In the genomic region with DNA sequence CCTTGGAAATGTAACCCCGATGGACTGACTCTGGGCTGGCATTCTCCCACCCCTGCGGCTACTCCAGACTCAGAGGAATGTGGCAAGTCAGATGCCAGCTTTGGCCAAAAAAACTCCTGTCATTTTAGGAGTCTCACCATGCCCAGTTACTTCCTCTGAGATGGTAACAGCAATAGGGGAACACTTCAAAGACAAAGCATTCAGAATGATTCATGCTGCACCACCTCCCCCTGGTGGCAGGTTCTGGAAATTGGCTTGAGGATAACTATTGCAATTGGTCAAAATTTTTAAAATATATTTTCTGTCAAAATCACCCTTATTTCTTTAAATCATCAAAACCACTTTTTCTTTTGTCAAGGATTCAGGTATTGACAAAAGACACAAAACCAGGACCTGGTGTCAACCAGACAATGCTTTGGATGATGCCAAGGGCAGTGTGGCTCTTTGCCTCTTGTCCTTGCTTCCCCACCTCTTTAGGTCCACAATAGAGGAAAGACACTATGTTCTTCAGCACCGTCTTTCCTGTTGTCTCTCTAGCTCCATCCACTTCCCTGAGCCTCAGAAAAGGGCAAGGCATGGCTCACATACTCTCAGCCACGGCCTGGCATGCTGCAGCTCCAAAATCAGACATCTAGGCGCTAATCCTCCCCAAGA, we compare ENCODE assay signal across 9 cellular contexts. TPM values are rescaled to one million over a fixed set of nuclear protein-coding genes. Genes with fewer than 3 reads are reported as not detected.
A peak's percentile ranks its signal among the peaks of the same experiment; 100 is the strongest.
DNase-seq lines count a peak whose midpoint lies in the region; ATAC-seq and TF ChIP-seq lines count a peak whose summit lies in the region.
"Had no signal": no experiment of that assay in that cellular context is flagged by ENCODE, and none has a peak within 500 bp of the region (broad histone marks: within the 10 kb centered on the region; RNA-seq: fewer than 3 reads in every experiment).

No MANE protein-coding gene starts in this region.

- DNase-seq in DMS153 treated with DMSO at 0.1 percent for 48 hours (lab: John Stamatoyannopoulos, UW; ENCODE audit: unreplicated experiment) (peak; percentile 40), Kasumi-1 (lab: John Stamatoyannopoulos, UW) (peak; percentile 74 to 80), Panc1 (ENCODE audit: low read depth, low spot score) (peak; percentile 42), fibroblast of gingiva (ENCODE audit: low read depth) (peak; percentile 73), neural crest cell (ENCODE audit: low read depth, low spot score) (peak; percentile 76), substantia nigra (lab: John Stamatoyannopoulos, UW) (peak in 41 of 49 donors; percentile 2 to 74 (median 50))
- DNase-seq in activated T-cell treated with anti-CD3 and anti-CD28 coated beads, Interleukin-2, amount 50 U/mL, for 4 hours = peak; percentile 77

- H3K4me3 ChIP-seq in Panc1 (ENCODE audit: low read depth in 2 of 2, low read length in 2 of 2) = no peak overlapping the region

- CTCF ChIA-PET in Panc1 (lab: Charles Lee) = interaction anchor here (1.6 to 2.8 kb wide), 2 partner anchors 79 to 80 kb away, joined by 4 to 10 read pairs; no protein-coding TSS in a partner anchor

- peaks cover 40% of the 10 kb centered on the region for H3K36me3 Mint-ChIP-seq in activated T-cell treated with anti-CD3 and anti-CD28 coated beads, Interleukin-2, amount 50 U/mL, for 4 hours (ENCODE audit: insufficient read depth)
- peaks cover 5% of the 10 kb centered on the region for H3K36me3 Mint-ChIP-seq in neural crest cell (ENCODE audit: low read depth)

- no peaks in the 10 kb centered on the region for H3K27me3 ChIP-seq in Panc1 (ENCODE audit: control insufficient read depth, insufficient read depth, low read length)

- H3K4me1 ChIP-seq in Panc1 (ENCODE audit: control insufficient read depth, insufficient read depth, low read length) = no peaks in the 10 kb centered on the region

- H3K27me3 Mint-ChIP-seq in activated T-cell treated with anti-CD3 and anti-CD28 coated beads, Interleukin-2, amount 50 U/mL, for 4 hours (ENCODE audit: low read depth) = no peaks in the 10 kb centered on the region
- H3K27me3 Mint-ChIP-seq in neural crest cell (ENCODE audit: low read depth) = no peaks in the 10 kb centered on the region

- H3K9me3 Mint-ChIP-seq in activated T-cell treated with anti-CD3 and anti-CD28 coated beads, Interleukin-2, amount 50 U/mL, for 4 hours = no peaks in the 10 kb centered on the region
- no peaks in the 10 kb centered on the region for H3K9me3 Mint-ChIP-seq in neural crest cell

- ATAC-seq in Panc1 (peak; percentile 81), GM18867 (IDR thresholded peaks at IDR 0.05; ENCODE audit: unreplicated experiment) (no peak)
- ATAC-seq in activated T-cell treated with anti-CD3 and anti-CD28 coated beads, Interleukin-2, amount 50 U/mL, for 4 hours = peak; percentile 81 to 84

- H3K27ac ChIP-seq in Panc1 (ENCODE audit: low read length) (no peak overlapping the region), substantia nigra (ENCODE audit: low read depth, low read length, poor library complexity, severe bottlenecking) (no peak overlapping the region)

- intact Hi-C loops in Panc1 (cut with micrococcal nuclease; ENCODE audit: unreplicated experiment) = loop anchor here (1.0 kb wide), 2 partner anchors 79 to 118 kb away; no protein-coding TSS in a partner anchor

- no peak overlapping the region for H3K27ac Mint-ChIP-seq in neural crest cell (ENCODE audit: unreplicated experiment)

- H3K9me3 ChIP-seq in Panc1 (ENCODE audit: control insufficient read depth, insufficient read depth, low read depth, low read length) = no peaks in the 10 kb centered on the region

- peaks cover 3% of the 10 kb centered on the region for H3K4me1 Mint-ChIP-seq in activated T-cell treated with anti-CD3 and anti-CD28 coated beads, Interleukin-2, amount 50 U/mL, for 4 hours (ENCODE audit: low read depth)
- no peaks in the 10 kb centered on the region for H3K4me1 Mint-ChIP-seq in neural crest cell

- peak; percentile 90 for TF ChIP-seq CTCF in Panc1 (IDR thresholded peaks at IDR 0.05)
- peak; percentile 97 for TF ChIP-seq CTCF in neural crest cell (conservative IDR thresholded peaks at IDR 0.05)

- no TSS peak for BruUV-seq in Panc1 (replicated peaks; lab: Mats Ljungman, UMichigan)

- POLR2A ChIA-PET in Panc1 (lab: Charles Lee) = interaction anchor here (0.6 kb wide), 1 partner anchor 39 kb away, joined by 3 read pairs; no protein-coding TSS in a partner anchor

- H3K36me3 ChIP-seq in Panc1 (ENCODE audit: control insufficient read depth, insufficient read depth, low read length) = peaks cover 20% of the 10 kb centered on the region

- in situ Hi-C loops in Panc1 (cut with HindIII; ENCODE audit: low pct_unique_long_range_greater_than_20kb, low sequenced_read_pairs) = no loop called here

- no peak overlapping the region for H3K4me3 Mint-ChIP-seq in activated T-cell treated with anti-CD3 and anti-CD28 coated beads, Interleukin-2, amount 50 U/mL, for 4 hours
- no peak overlapping the region for H3K4me3 Mint-ChIP-seq in neural crest cell

RNA-seq across cellular contexts. Expression of gene CDCA8, which starts 9.9 kb away (rescaled TPM):
- total RNA-seq in Panc1 (2021; ENCODE audit: unreplicated experiment) (56.5 TPM), neural crest cell (70.3 and 72.1 TPM in 2 replicates)
- polyA plus RNA-seq in Panc1 (2012; ENCODE audit: insufficient read length) = 30.1 TPM
- total RNA-seq in activated T-cell treated with anti-CD3 and anti-CD28 coated beads, Interleukin-2, amount 50 U/mL, for 4 hours = 10 to 100 TPM in 2 of 3 donors, 1 to 10 TPM in 1; 7.7 to 12.2 (median 10.0) TPM

RNA-seq across cellular contexts. Expression of gene RSPO1, which starts 47.8 kb away (rescaled TPM):
- 0.18 TPM for total RNA-seq in Panc1 (2021; ENCODE audit: unreplicated experiment)
- not detected for polyA plus RNA-seq in Panc1 (2012; ENCODE audit: insufficient read length)
- not detected for total RNA-seq in activated T-cell treated with anti-CD3 and anti-CD28 coated beads, Interleukin-2, amount 50 U/mL, for 4 hours
- 0.50 and 0.54 TPM in 2 replicates for total RNA-seq in neural crest cell
- total RNA-seq: T-helper 2 cell treated with Interferon-gamma antibody and Interleukin-4, amounts not matched to agents 100 ng/mL and 5 ng/mL, for 36 hours had no signal
